In genomic region chr1:200638073-200638472, GRCh38 we compare ENCODE assay signal across 7 cellular contexts.
"Had no signal": no experiment of that assay in that cellular context is flagged by ENCODE, and none has a peak within 500 bp of the region (broad histone marks: within the 10 kb centered on the region; RNA-seq: fewer than 3 reads in every experiment).

No MANE protein-coding gene starts in this region.

- H3K4me3 Mint-ChIP-seq: activated CD4-positive, alpha-beta T cell treated with anti-CD3 and anti-CD28 coated beads, Interleukin-2, amount 10 ng/mL, durations not matched to agents 24 days and 14 days; activated naive CD4-positive, alpha-beta T cell treated with anti-CD3 and anti-CD28 coated beads, Interleukin-2, amount 10 ng/mL, durations not matched to agents 7 days and 5 days; neural progenitor cell had no signal

- H3K27ac ChIP-seq: neural progenitor cell, tibial artery had no signal

- H3K36me3 ChIP-seq: neural progenitor cell had no signal

- H3K4me1 Mint-ChIP-seq: activated naive CD4-positive, alpha-beta T cell treated with anti-CD3 and anti-CD28 coated beads, Interleukin-2, amount 10 ng/mL, durations not matched to agents 7 days and 5 days; neural progenitor cell had no signal

- H3K4me3 ChIP-seq: neural progenitor cell, tibial artery had no signal

- H3K4me2 ChIP-seq: neural progenitor cell had no signal

- DNase-seq: activated CD4-positive, alpha-beta T cell treated with anti-CD3 and anti-CD28 coated beads, Interleukin-2, amount 10 ng/mL, durations not matched to agents 24 days and 14 days; activated CD8-positive, alpha-beta memory T cell treated with anti-CD3 and anti-CD28 coated beads for 24 hours; activated naive CD4-positive, alpha-beta T cell treated with anti-CD3 and anti-CD28 coated beads, Interleukin-2, amount 10 ng/mL, durations not matched to agents 7 days and 5 days; left ventricle myocardium superior; retina; tibial artery had no signal

- ATAC-seq: left ventricle myocardium superior had no signal

- H2AFZ ChIP-seq: neural progenitor cell had no signal

- H3K9me3 ChIP-seq: tibial artery had no signal

- H3K9ac ChIP-seq: neural progenitor cell had no signal

- H3K27ac Mint-ChIP-seq: activated CD4-positive, alpha-beta T cell treated with anti-CD3 and anti-CD28 coated beads, Interleukin-2, amount 10 ng/mL, durations not matched to agents 24 days and 14 days; activated naive CD4-positive, alpha-beta T cell treated with anti-CD3 and anti-CD28 coated beads, Interleukin-2, amount 10 ng/mL, durations not matched to agents 7 days and 5 days; neural progenitor cell had no signal

- H3K27me3 ChIP-seq: neural progenitor cell, tibial artery had no signal

- H3K4me1 ChIP-seq: neural progenitor cell, tibial artery had no signal

- H3K27me3 Mint-ChIP-seq: activated CD4-positive, alpha-beta T cell treated with anti-CD3 and anti-CD28 coated beads, Interleukin-2, amount 10 ng/mL, durations not matched to agents 24 days and 14 days had no signal

- H3K9me3 Mint-ChIP-seq: activated CD4-positive, alpha-beta T cell treated with anti-CD3 and anti-CD28 coated beads, Interleukin-2, amount 10 ng/mL, durations not matched to agents 24 days and 14 days; activated naive CD4-positive, alpha-beta T cell treated with anti-CD3 and anti-CD28 coated beads, Interleukin-2, amount 10 ng/mL, durations not matched to agents 7 days and 5 days; neural progenitor cell had no signal
